ENCODE assay signal across 1 cellular context in genomic region chr1:4674117-4674516, GRCh38.
A peak's percentile ranks its signal among the peaks of the same experiment; 100 is the strongest.
TF ChIP-seq lines count a peak whose summit lies in the region.

No MANE protein-coding gene starts in this region.

TF ChIP-seq in HepG2, 621 proteins besides CTCF, POLR2A, EP300 and RAD21:
- TF ChIP-seq, protein P1, sequence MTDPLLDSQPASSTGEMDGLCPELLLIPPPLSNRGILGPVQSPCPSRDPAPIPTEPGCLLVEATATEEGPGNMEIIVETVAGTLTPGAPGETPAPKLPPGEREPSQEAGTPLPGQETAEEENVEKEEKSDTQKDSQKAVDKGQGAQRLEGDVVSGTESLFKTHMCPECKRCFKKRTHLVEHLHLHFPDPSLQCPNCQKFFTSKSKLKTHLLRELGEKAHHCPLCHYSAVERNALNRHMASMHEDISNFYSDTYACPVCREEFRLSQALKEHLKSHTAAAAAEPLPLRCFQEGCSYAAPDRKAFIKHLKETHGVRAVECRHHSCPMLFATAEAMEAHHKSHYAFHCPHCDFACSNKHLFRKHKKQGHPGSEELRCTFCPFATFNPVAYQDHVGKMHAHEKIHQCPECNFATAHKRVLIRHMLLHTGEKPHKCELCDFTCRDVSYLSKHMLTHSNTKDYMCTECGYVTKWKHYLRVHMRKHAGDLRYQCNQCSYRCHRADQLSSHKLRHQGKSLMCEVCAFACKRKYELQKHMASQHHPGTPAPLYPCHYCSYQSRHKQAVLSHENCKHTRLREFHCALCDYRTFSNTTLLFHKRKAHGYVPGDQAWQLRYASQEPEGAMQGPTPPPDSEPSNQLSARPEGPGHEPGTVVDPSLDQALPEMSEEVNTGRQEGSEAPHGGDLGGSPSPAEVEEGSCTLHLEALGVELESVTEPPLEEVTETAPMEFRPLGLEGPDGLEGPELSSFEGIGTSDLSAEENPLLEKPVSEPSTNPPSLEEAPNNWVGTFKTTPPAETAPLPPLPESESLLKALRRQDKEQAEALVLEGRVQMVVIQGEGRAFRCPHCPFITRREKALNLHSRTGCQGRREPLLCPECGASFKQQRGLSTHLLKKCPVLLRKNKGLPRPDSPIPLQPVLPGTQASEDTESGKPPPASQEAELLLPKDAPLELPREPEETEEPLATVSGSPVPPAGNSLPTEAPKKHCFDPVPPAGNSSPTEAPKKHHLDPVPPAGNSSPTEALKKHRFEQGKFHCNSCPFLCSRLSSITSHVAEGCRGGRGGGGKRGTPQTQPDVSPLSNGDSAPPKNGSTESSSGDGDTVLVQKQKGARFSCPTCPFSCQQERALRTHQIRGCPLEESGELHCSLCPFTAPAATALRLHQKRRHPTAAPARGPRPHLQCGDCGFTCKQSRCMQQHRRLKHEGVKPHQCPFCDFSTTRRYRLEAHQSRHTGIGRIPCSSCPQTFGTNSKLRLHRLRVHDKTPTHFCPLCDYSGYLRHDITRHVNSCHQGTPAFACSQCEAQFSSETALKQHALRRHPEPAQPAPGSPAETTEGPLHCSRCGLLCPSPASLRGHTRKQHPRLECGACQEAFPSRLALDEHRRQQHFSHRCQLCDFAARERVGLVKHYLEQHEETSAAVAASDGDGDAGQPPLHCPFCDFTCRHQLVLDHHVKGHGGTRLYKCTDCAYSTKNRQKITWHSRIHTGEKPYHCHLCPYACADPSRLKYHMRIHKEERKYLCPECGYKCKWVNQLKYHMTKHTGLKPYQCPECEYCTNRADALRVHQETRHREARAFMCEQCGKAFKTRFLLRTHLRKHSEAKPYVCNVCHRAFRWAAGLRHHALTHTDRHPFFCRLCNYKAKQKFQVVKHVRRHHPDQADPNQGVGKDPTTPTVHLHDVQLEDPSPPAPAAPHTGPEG (CRISPR knock-in tag; IDR thresholded peaks at IDR 0.05), result no peak
- TF ChIP-seq KDM2A (CRISPR knock-in tag; IDR thresholded peaks at IDR 0.05; ENCODE audit: borderline replicate concordance, low read depth) (no peak), ZNF207 (IDR thresholded peaks at IDR 0.05; ENCODE audit: borderline replicate concordance) (no peak), RARG (CRISPR knock-in tag; IDR thresholded peaks at IDR 0.05; ENCODE audit: low read depth) (no peak), ZBTB40 (IDR thresholded peaks at IDR 0.05) (peak; percentile 55; the same call in 1 of the 2 replicates), ZBTB40 (CRISPR knock-in tag; IDR thresholded peaks at IDR 0.05) (peak; percentile 99)
TF ChIP-seq in HepG2: peak in this region for 1.
